Comparison of ENCODE assay signal across 13 cellular contexts in genomic region chr9:4422495-4422894, GRCh38.
DNase-seq lines count a peak whose midpoint lies in the region; ATAC-seq and TF ChIP-seq lines count a peak whose summit lies in the region.
"Had no signal": no experiment of that assay in that cellular context is flagged by ENCODE, and none has a peak within 500 bp of the region (broad histone marks: within the 10 kb centered on the region; RNA-seq: fewer than 3 reads in every experiment).

No MANE protein-coding gene starts in this region.

- DNase-seq in activated naive CD8-positive, alpha-beta T cell treated with anti-CD3 and anti-CD28 coated beads, Interleukin-2, amount 10 ng/mL, durations not matched to agents 7 days and 5 days: no peak
- DNase-seq in activated naive CD8-positive, alpha-beta T cell treated with anti-CD3 and anti-CD28 coated beads, Interleukin-2, amount 50 U/mL, for 24 hours: no peak
- DNase-seq in GM23338 (ENCODE audit: low spot score): no peak
- DNase-seq in stomach: peak; percentile 43
- no peak for DNase-seq in GM13976 (ENCODE audit: low spot score)
- no peak for DNase-seq in activated CD4-positive, CD25-positive, alpha-beta regulatory T cell treated with anti-CD3 and anti-CD28 coated beads, Interleukin-2, amount 50 U/mL, for 72 hours
- DNase-seq in immature natural killer cell: no peak
- DNase-seq: activated CD4-positive, CD25-positive, alpha-beta regulatory T cell; effector memory CD4-positive, alpha-beta T cell; NCI-H146; substantia nigra had no signal

- H3K36me3 ChIP-seq in GM23338 (ENCODE audit: insufficient read depth) (no peaks in the 10 kb centered on the region), stomach (no peaks in the 10 kb centered on the region)

- H4K20me1 ChIP-seq in GM23338 (replicated peaks; ENCODE audit: insufficient read depth): no peaks in the 10 kb centered on the region

- intact Hi-C loops in stomach (cut with DNase I; ENCODE audit: low total_unique reads): no loop called here

- no peak overlapping the region; the same call in 1 of the 2 replicates for H2AFZ ChIP-seq in GM23338

- H3K4me1 Mint-ChIP-seq in activated naive CD8-positive, alpha-beta T cell treated with anti-CD3 and anti-CD28 coated beads, Interleukin-2, amount 10 ng/mL, durations not matched to agents 7 days and 5 days: peaks cover 4% of the 10 kb centered on the region
- H3K4me1 Mint-ChIP-seq in activated naive CD8-positive, alpha-beta T cell treated with anti-CD3 and anti-CD28 coated beads, Interleukin-2, amount 50 U/mL, for 24 hours: peaks cover 12% of the 10 kb centered on the region
- H3K4me1 Mint-ChIP-seq in GM23338 (peaks cover 18% of the 10 kb centered on the region), immature natural killer cell (no peaks in the 10 kb centered on the region)

- no peaks in the 10 kb centered on the region for H3K9me3 Mint-ChIP-seq in activated naive CD8-positive, alpha-beta T cell treated with anti-CD3 and anti-CD28 coated beads, Interleukin-2, amount 10 ng/mL, durations not matched to agents 7 days and 5 days
- no peaks in the 10 kb centered on the region for H3K9me3 Mint-ChIP-seq in activated naive CD8-positive, alpha-beta T cell treated with anti-CD3 and anti-CD28 coated beads, Interleukin-2, amount 50 U/mL, for 24 hours
- H3K9me3 Mint-ChIP-seq in GM23338: no peaks in the 10 kb centered on the region
- H3K9me3 Mint-ChIP-seq in immature natural killer cell: no peaks in the 10 kb centered on the region
- H3K9me3 Mint-ChIP-seq: activated naive CD4-positive, alpha-beta T cell treated with anti-CD3 and anti-CD28 coated beads, Interleukin-2, amount 50 U/mL, for 72 hours had no signal

- no peaks in the 10 kb centered on the region for H3K27me3 Mint-ChIP-seq in activated naive CD8-positive, alpha-beta T cell treated with anti-CD3 and anti-CD28 coated beads, Interleukin-2, amount 10 ng/mL, durations not matched to agents 7 days and 5 days
- H3K27me3 Mint-ChIP-seq in activated naive CD8-positive, alpha-beta T cell treated with anti-CD3 and anti-CD28 coated beads, Interleukin-2, amount 50 U/mL, for 24 hours: no peaks in the 10 kb centered on the region
- peaks cover 2% of the 10 kb centered on the region for H3K27me3 Mint-ChIP-seq in GM23338 (ENCODE audit: insufficient read depth, low read depth, poor library complexity)
- H3K27me3 Mint-ChIP-seq in immature natural killer cell (ENCODE audit: low read depth in 3 of 3): peaks cover 0 to 8% (median 2%) of the 10 kb centered on the region in 3 donors

- H3K9me2 ChIP-seq in GM23338 (ENCODE audit: insufficient read depth): peaks cover 6% of the 10 kb centered on the region; the same call in 1 of the 2 replicates

- H3K27ac ChIP-seq in GM23338 (ENCODE audit: low read depth): no peak overlapping the region
- no peak overlapping the region for H3K27ac ChIP-seq in stomach

- no peak for TF ChIP-seq POLR2A in stomach (IDR thresholded peaks at IDR 0.05)

- no peaks in the 10 kb centered on the region for H3K36me3 Mint-ChIP-seq in activated naive CD8-positive, alpha-beta T cell treated with anti-CD3 and anti-CD28 coated beads, Interleukin-2, amount 10 ng/mL, durations not matched to agents 7 days and 5 days
- no peaks in the 10 kb centered on the region for H3K36me3 Mint-ChIP-seq in activated naive CD8-positive, alpha-beta T cell treated with anti-CD3 and anti-CD28 coated beads, Interleukin-2, amount 50 U/mL, for 24 hours (ENCODE audit: low read depth)
- H3K36me3 Mint-ChIP-seq in GM23338 (ENCODE audit: low read depth): no peaks in the 10 kb centered on the region
- H3K36me3 Mint-ChIP-seq in immature natural killer cell: no peaks in the 10 kb centered on the region
- H3K36me3 Mint-ChIP-seq: activated naive CD4-positive, alpha-beta T cell treated with anti-CD3 and anti-CD28 coated beads, Interleukin-2, amount 50 U/mL, for 72 hours had no signal

- TF ChIP-seq CTCF in GM23338 (conservative IDR thresholded peaks at IDR 0.05; ENCODE audit: low read depth in 2 of 2): no peak
- no peak for TF ChIP-seq CTCF in stomach (IDR thresholded peaks at IDR 0.05)
- no peak for TF ChIP-seq CTCF in GM13976 (IDR thresholded peaks at IDR 0.05; ENCODE audit: borderline replicate concordance, control extremely low read depth, extremely low read depth, insufficient read depth, missing control alignments)

- POLR2A ChIA-PET in activated naive CD8-positive, alpha-beta T cell treated with anti-CD3 and anti-CD28 coated beads, Interleukin-2, amount 10 ng/mL, durations not matched to agents 7 days and 5 days (lab: Charles Lee): no interaction called here

- H3K4me1 ChIP-seq in GM23338 (ENCODE audit: insufficient read depth) (peaks cover 5% of the 10 kb centered on the region; the same call in 1 of the 2 replicates), stomach (peaks cover 0 to 12% (median 6%) of the 10 kb centered on the region in 4 donors)

- no peaks in the 10 kb centered on the region for H3K27me3 ChIP-seq in GM23338 (ENCODE audit: insufficient read depth)
- no peaks in the 10 kb centered on the region for H3K27me3 ChIP-seq in stomach

- H3K9me3 ChIP-seq in stomach: no peaks in the 10 kb centered on the region

- H3K4me2 ChIP-seq in GM23338: no peak overlapping the region

- H3K27ac Mint-ChIP-seq in activated naive CD8-positive, alpha-beta T cell treated with anti-CD3 and anti-CD28 coated beads, Interleukin-2, amount 10 ng/mL, durations not matched to agents 7 days and 5 days: no peak overlapping the region
- H3K27ac Mint-ChIP-seq in activated naive CD8-positive, alpha-beta T cell treated with anti-CD3 and anti-CD28 coated beads, Interleukin-2, amount 50 U/mL, for 24 hours: no peak overlapping the region
- H3K27ac Mint-ChIP-seq in GM23338: peak overlapping the region; percentile 62; the same call in 1 of the 2 replicates
- no peak overlapping the region for H3K27ac Mint-ChIP-seq in immature natural killer cell
- H3K27ac Mint-ChIP-seq: activated naive CD4-positive, alpha-beta T cell treated with anti-CD3 and anti-CD28 coated beads, Interleukin-2, amount 50 U/mL, for 72 hours had no signal

- peak; percentile 56 for ATAC-seq in activated naive CD8-positive, alpha-beta T cell treated with anti-CD3 and anti-CD28 coated beads, Interleukin-2, amount 10 ng/mL, durations not matched to agents 7 days and 5 days (ENCODE audit: low read depth)
- no peak for ATAC-seq in activated naive CD8-positive, alpha-beta T cell treated with anti-CD3 and anti-CD28 coated beads, Interleukin-2, amount 50 U/mL, for 24 hours
- no peak for ATAC-seq in GM23338
- peak; percentile 60 for ATAC-seq in HG03520 (IDR thresholded peaks at IDR 0.05; ENCODE audit: unreplicated experiment)

- H3K79me2 ChIP-seq in GM23338 (replicated peaks; ENCODE audit: insufficient read depth): no peaks in the 10 kb centered on the region

- no peak overlapping the region for H3K4me3 Mint-ChIP-seq in activated naive CD8-positive, alpha-beta T cell treated with anti-CD3 and anti-CD28 coated beads, Interleukin-2, amount 10 ng/mL, durations not matched to agents 7 days and 5 days
- no peak overlapping the region for H3K4me3 Mint-ChIP-seq in activated naive CD8-positive, alpha-beta T cell treated with anti-CD3 and anti-CD28 coated beads, Interleukin-2, amount 50 U/mL, for 24 hours
- no peak overlapping the region for H3K4me3 Mint-ChIP-seq in GM23338
- H3K4me3 Mint-ChIP-seq in immature natural killer cell: no peak overlapping the region

- WGBS in stomach, 5 donors: 19 to 33% (median 31%) methylated on average over 2 of the region's 2 CpGs

- TF ChIP-seq EP300 in stomach (IDR thresholded peaks at IDR 0.05): no peak

- H3K4me3 ChIP-seq in GM23338 (no peak overlapping the region), stomach (no peak overlapping the region)

- in situ Hi-C loops in GM13976 (cut with MboI; ENCODE audit: low sequenced_read_pairs, unreplicated experiment): no loop called here

- H3F3A ChIP-seq in GM23338 (replicated peaks; ENCODE audit: low read depth): no peaks in the 10 kb centered on the region

TF ChIP-seq in GM23338, 12 proteins besides CTCF, POLR2A, EP300 and RAD21 (continues in another document):
- TF ChIP-seq STAT1 (IDR thresholded peaks at IDR 0.05; ENCODE audit: unreplicated experiment): no peak

Comparison
In these comparisons a context has a peak if more than half of its experiments do, and no peak if none do; other contexts are left out.
1. ATAC-seq: peak in activated naive CD8-positive, alpha-beta T cell treated with anti-CD3 and anti-CD28 coated beads, Interleukin-2, amount 10 ng/mL, durations not matched to agents 7 days and 5 days (single experiment) and HG03520 (single experiment); none in activated naive CD8-positive, alpha-beta T cell treated with anti-CD3 and anti-CD28 coated beads, Interleukin-2, amount 50 U/mL, for 24 hours (single experiment) and GM23338 (single experiment).